Comparison of ENCODE assay signal across 14 cellular contexts in the genomic region with DNA sequence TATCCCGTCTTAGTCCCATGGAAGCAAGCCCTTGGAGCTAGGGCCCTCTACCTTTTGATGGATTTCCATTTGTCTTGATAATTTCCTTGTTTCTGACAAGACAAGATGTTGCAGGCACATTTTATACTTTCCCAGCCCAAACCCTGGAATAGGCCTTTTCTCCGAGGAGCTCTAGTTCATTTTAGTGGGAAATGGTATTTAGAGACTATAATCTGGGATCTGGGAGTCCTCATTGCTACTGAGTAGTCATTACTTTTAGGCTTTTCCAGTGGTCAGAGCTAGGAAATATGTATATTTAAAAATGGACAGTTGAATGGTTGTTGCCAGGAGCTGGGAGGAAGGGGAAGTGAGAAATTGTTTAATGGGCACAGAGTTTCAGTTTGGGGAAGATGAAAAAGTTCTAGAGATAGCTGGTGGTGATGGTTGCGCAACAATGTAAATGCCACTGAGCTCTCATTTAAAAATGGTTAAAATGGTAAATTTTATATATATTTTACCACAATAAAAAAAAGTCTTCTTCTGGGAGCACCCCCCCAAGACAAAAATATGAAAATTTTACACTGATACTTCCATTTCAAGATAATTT. TPM values are rescaled to one million over a fixed set of nuclear protein-coding genes. Genes with fewer than 3 reads are reported as not detected.
A peak's percentile ranks its signal among the peaks of the same experiment; 100 is the strongest.
DNase-seq lines count a peak whose midpoint lies in the region; ATAC-seq and TF ChIP-seq lines count a peak whose summit lies in the region.
"Had no signal": no experiment of that assay in that cellular context is flagged by ENCODE, and none has a peak within 500 bp of the region (broad histone marks: within the 10 kb centered on the region; RNA-seq: fewer than 3 reads in every experiment).

No MANE protein-coding gene starts in this region.

- ATAC-seq in HG02759 (IDR thresholded peaks at IDR 0.05; ENCODE audit: unreplicated experiment) (peak; percentile 56), HG02852 (IDR thresholded peaks at IDR 0.05; ENCODE audit: unreplicated experiment) (no peak), left cardiac atrium (no peak)
- ATAC-seq in natural killer cell treated with Interleukin-12 subunit alpha and Interleukin-12 subunit beta and Interleukin-15 and Interleukin-18, amount 100 ng/mL, for 72 hours: no peak
- ATAC-seq: lower lobe of right lung had no signal

- DNase-seq in T-helper 1 cell (no peak), amygdala (lab: John Stamatoyannopoulos, UW) (no peak), left cardiac atrium (no peak)
- DNase-seq in natural killer cell treated with Interleukin-12 subunit alpha and Interleukin-12 subunit beta and Interleukin-15 and Interleukin-18, amount 100 ng/mL, for 72 hours (ENCODE audit: low spot score): no peak
- DNase-seq: lower lobe of right lung, NCI-H2171 treated with DMSO at 0.1 percent for 48 hours, T-helper 9 cell had no signal

- H3K4me1 ChIP-seq in OCI-LY3 (ENCODE audit: low read length): peaks cover 16% of the 10 kb centered on the region

- no peak overlapping the region for H2AFZ ChIP-seq in OCI-LY3 (ENCODE audit: low read depth, low read length)

- H3K4me2 ChIP-seq in OCI-LY3 (ENCODE audit: low read length): peak overlapping the region; percentile 54

- no peak overlapping the region for H3K4me3 Mint-ChIP-seq in T-helper 1 cell treated with Interleukin-12 subunit alpha and Interleukin-12 subunit beta and Interleukin-4 antibody, amounts not matched to agents 30 μg/mL and 1 μg/mL, for 36 hours
- peak overlapping the region; percentile 6 for H3K4me3 Mint-ChIP-seq in natural killer cell treated with Interleukin-12 subunit alpha and Interleukin-12 subunit beta and Interleukin-15 and Interleukin-18, amount 100 ng/mL, for 72 hours
- H3K4me3 Mint-ChIP-seq: activated naive CD8-positive, alpha-beta T cell had no signal

- H3K4me1 Mint-ChIP-seq in T-helper 1 cell treated with Interleukin-12 subunit alpha and Interleukin-12 subunit beta and Interleukin-4 antibody, amounts not matched to agents 30 μg/mL and 1 μg/mL, for 36 hours (ENCODE audit: low read depth): peaks cover 6% of the 10 kb centered on the region
- peaks cover 10% of the 10 kb centered on the region in 2 donors for H3K4me1 Mint-ChIP-seq in natural killer cell treated with Interleukin-12 subunit alpha and Interleukin-12 subunit beta and Interleukin-15 and Interleukin-18, amount 100 ng/mL, for 72 hours (ENCODE audit: low read depth in 2 of 2)

- TF ChIP-seq CTCF in OCI-LY3 (IDR thresholded peaks at IDR 0.05; ENCODE audit: low read depth, low read length): no peak

- no peaks in the 10 kb centered on the region for H3K27me3 ChIP-seq in OCI-LY3 (ENCODE audit: low read depth, low read length)

- H3K79me2 ChIP-seq in OCI-LY3 (ENCODE audit: low read length): peaks cover 4% of the 10 kb centered on the region; the same call in 1 of the 2 replicates

- H3K9me3 Mint-ChIP-seq in T-helper 1 cell treated with Interleukin-12 subunit alpha and Interleukin-12 subunit beta and Interleukin-4 antibody, amounts not matched to agents 30 μg/mL and 1 μg/mL, for 36 hours: no peaks in the 10 kb centered on the region
- H3K9me3 Mint-ChIP-seq in natural killer cell treated with Interleukin-12 subunit alpha and Interleukin-12 subunit beta and Interleukin-15 and Interleukin-18, amount 100 ng/mL, for 72 hours: no peaks in the 10 kb centered on the region

- H3K27ac ChIP-seq in OCI-LY3 (ENCODE audit: low read length): no peak overlapping the region
- H3K27ac ChIP-seq: 22Rv1, lower lobe of right lung, skin epidermis had no signal

- no peaks in the 10 kb centered on the region for H3K27me3 Mint-ChIP-seq in T-helper 1 cell treated with Interleukin-12 subunit alpha and Interleukin-12 subunit beta and Interleukin-4 antibody, amounts not matched to agents 30 μg/mL and 1 μg/mL, for 36 hours (ENCODE audit: low read depth)
- H3K27me3 Mint-ChIP-seq in natural killer cell treated with Interleukin-12 subunit alpha and Interleukin-12 subunit beta and Interleukin-15 and Interleukin-18, amount 100 ng/mL, for 72 hours: no peaks in the 10 kb centered on the region
- H3K27me3 Mint-ChIP-seq: activated naive CD8-positive, alpha-beta T cell had no signal

- no peak overlapping the region for H3K9ac ChIP-seq in OCI-LY3 (ENCODE audit: low read length)

- H3K9me3 ChIP-seq in OCI-LY3 (ENCODE audit: insufficient read depth, low read length): no peaks in the 10 kb centered on the region
- H3K9me3 ChIP-seq: lower lobe of right lung had no signal

- H4K20me1 ChIP-seq in OCI-LY3 (ENCODE audit: insufficient read depth, low read length): peaks cover 8% of the 10 kb centered on the region

- peak overlapping the region; percentile 22 for H3K4me3 ChIP-seq in OCI-LY3 (ENCODE audit: low read length)
- H3K4me3 ChIP-seq: lower lobe of right lung, skin epidermis had no signal

- H3K27ac Mint-ChIP-seq in T-helper 1 cell treated with Interleukin-12 subunit alpha and Interleukin-12 subunit beta and Interleukin-4 antibody, amounts not matched to agents 30 μg/mL and 1 μg/mL, for 36 hours: peak overlapping the region; percentile 16
- peak overlapping the region; percentile 5 to 81 for H3K27ac Mint-ChIP-seq in natural killer cell treated with Interleukin-12 subunit alpha and Interleukin-12 subunit beta and Interleukin-15 and Interleukin-18, amount 100 ng/mL, for 72 hours
- H3K27ac Mint-ChIP-seq: activated naive CD8-positive, alpha-beta T cell had no signal

- peaks cover 80% of the 10 kb centered on the region for H3K36me3 ChIP-seq in OCI-LY3 (replicated peaks; ENCODE audit: low read depth, low read length)

- H3K36me3 Mint-ChIP-seq in T-helper 1 cell treated with Interleukin-12 subunit alpha and Interleukin-12 subunit beta and Interleukin-4 antibody, amounts not matched to agents 30 μg/mL and 1 μg/mL, for 36 hours (ENCODE audit: low read depth): peaks cover 57% of the 10 kb centered on the region
- H3K36me3 Mint-ChIP-seq in natural killer cell treated with Interleukin-12 subunit alpha and Interleukin-12 subunit beta and Interleukin-15 and Interleukin-18, amount 100 ng/mL, for 72 hours: peaks cover 29% of the 10 kb centered on the region

- intact Hi-C loops in left cardiac atrium (cut with DNase I): loop anchor here in 1 of 2 donors (5.0 kb wide), 1 partner anchor 187 kb away; no protein-coding TSS in a partner anchor

RNA-seq across cellular contexts. Expression of a gene that starts 31.6 kb away (rescaled TPM):
- 10 to 100 TPM; 52.8 to 69.5 TPM for total RNA-seq in natural killer cell treated with Interleukin-12 subunit alpha and Interleukin-12 subunit beta and Interleukin-15 and Interleukin-18, amount 100 ng/mL, for 72 hours
- 10 to 100 TPM; 31.6 to 31.9 TPM for total RNA-seq in left cardiac atrium

RNA-seq across cellular contexts. Expression of a gene that starts 32.0 kb away (rescaled TPM):
- total RNA-seq in natural killer cell treated with Interleukin-12 subunit alpha and Interleukin-12 subunit beta and Interleukin-15 and Interleukin-18, amount 100 ng/mL, for 72 hours: 10 to 100 TPM; 11.4 to 21.2 TPM
- 10 to 100 TPM; 15.3 to 17.1 TPM for total RNA-seq in left cardiac atrium
